Comparison of ENCODE assay signal across 7 cellular contexts in the genomic region with DNA sequence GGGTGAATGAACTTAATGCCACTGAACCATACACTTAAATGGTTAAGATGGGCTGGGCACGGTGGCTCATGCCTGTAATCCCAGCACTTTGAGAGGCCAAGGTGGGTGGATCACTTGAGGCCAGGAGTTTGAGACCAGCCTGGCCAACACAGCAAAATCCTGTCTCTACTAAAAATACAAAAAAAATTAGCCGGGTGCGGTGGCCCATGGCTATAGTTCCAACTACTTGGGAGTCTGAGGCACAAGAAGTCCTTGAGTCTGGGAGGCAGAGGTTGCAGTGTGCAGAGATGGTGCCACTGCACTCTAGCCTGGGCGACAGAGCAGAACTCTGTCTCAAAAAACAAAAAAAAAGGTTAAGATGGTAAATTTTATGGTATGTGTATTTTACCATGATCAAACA.
DNase-seq lines count a peak whose midpoint lies in the region; ATAC-seq and TF ChIP-seq lines count a peak whose summit lies in the region.
"Not testable (repeated sequence)": the region's sequence is repeated elsewhere in the genome, so short reads cannot be mapped to it uniquely, and the experiment has no call there.

No MANE protein-coding gene starts in this region.

- peaks cover 26% of the 10 kb centered on the region for H3F3A ChIP-seq in GM23248 (ENCODE audit: insufficient read depth)

- H3K4me2 ChIP-seq in GM23248 (ENCODE audit: unreplicated experiment), result peak overlapping the region; percentile 11
- H3K4me2 ChIP-seq in mesenchymal stem cell (ENCODE audit: low read length, poor library complexity, severe bottlenecking), result not testable (repeated sequence)

- not testable (repeated sequence) for H2AK5ac ChIP-seq in mesenchymal stem cell (ENCODE audit: low read length, severe bottlenecking)

- in situ Hi-C loops in GM23248 (cut with MboI), result not testable (repeated sequence)

- not testable (repeated sequence) for DNase-seq in GM23248; adipocyte (ENCODE audit: low read depth); colonic mucosa; left ventricle myocardium inferior; mesenchymal stem cell; sciatic nerve (ENCODE audit: low spot score)

- not testable (repeated sequence) for H2BK5ac ChIP-seq in mesenchymal stem cell (ENCODE audit: low read depth, low read length, poor library complexity, severe bottlenecking)

- not testable (repeated sequence) for H3K9me2 ChIP-seq in GM23248 (ENCODE audit: insufficient read depth)

- not testable (repeated sequence) for H2BK120ac ChIP-seq in mesenchymal stem cell (ENCODE audit: low read depth, low read length)

- not testable (repeated sequence) for H3K9ac ChIP-seq in GM23248
- H3K9ac ChIP-seq in adipocyte (ENCODE audit: low read length), result peak overlapping the region; percentile 19
- peak overlapping the region in 1 of 2 donors; percentile 73 for H3K9ac ChIP-seq in colonic mucosa (ENCODE audit: low read depth in 2 of 2, low read length in 2 of 2)
- H3K9ac ChIP-seq in mesenchymal stem cell (ENCODE audit: low read length), result peak overlapping the region; percentile 26

- H3K4me3 ChIP-seq in GM23248; adipocyte (ENCODE audit: low read length); colonic mucosa; left ventricle myocardium inferior; mesenchymal stem cell (ENCODE audit: insufficient read depth in 1 of 2, low read depth in 1 of 2, low read length in 2 of 2): not testable (repeated sequence)

- H3K18ac ChIP-seq in mesenchymal stem cell (ENCODE audit: low read depth in 1 of 2, low read length in 2 of 2), result not testable (repeated sequence)

- H4K20me1 ChIP-seq in GM23248 (ENCODE audit: insufficient read depth), result not testable (repeated sequence)

- intact Hi-C loops in colonic mucosa (cut with DNase I); left ventricle myocardium inferior (cut with micrococcal nuclease); sciatic nerve (cut with DNase I): not testable (repeated sequence)

- not testable (repeated sequence) for H2BK15ac ChIP-seq in mesenchymal stem cell (ENCODE audit: low read depth, poor library complexity, severe bottlenecking)

- peaks cover 34% of the 10 kb centered on the region for H3K79me2 ChIP-seq in GM23248 (ENCODE audit: insufficient read depth)

- H3K79me1 ChIP-seq in mesenchymal stem cell (replicated peaks; ENCODE audit: low read length, poor library complexity, severe bottlenecking), result not testable (repeated sequence)

- ATAC-seq in sciatic nerve, result peak; percentile 9

- H3K36me3 ChIP-seq in GM23248 (ENCODE audit: low read depth); adipocyte (ENCODE audit: control insufficient read depth, insufficient read depth, low read length, severe bottlenecking); colonic mucosa; left ventricle myocardium inferior; mesenchymal stem cell (ENCODE audit: control insufficient read depth in 1 of 2, insufficient read depth in 2 of 2, low read depth in 1 of 2, low read length in 2 of 2): not testable (repeated sequence)

- WGBS in GM23248 (ENCODE audit: low coverage in 1 of 2, low lambda C conversion rate in 2 of 2, missing lambda C conversion rate in 2 of 2), 2 experiments, result 42 to 46% methylated on average over 4 of the region's 4 CpGs
- WGBS in mesenchymal stem cell, result 100% methylated on average over 4 of the region's 4 CpGs

- H3K4me1 ChIP-seq in GM23248 (ENCODE audit: insufficient read depth), result peaks cover 34% of the 10 kb centered on the region
- H3K4me1 ChIP-seq in adipocyte (ENCODE audit: control insufficient read depth, insufficient read depth, low read length), result peaks cover 43% of the 10 kb centered on the region
- peaks cover 13% of the 10 kb centered on the region for H3K4me1 ChIP-seq in colonic mucosa
- H3K4me1 ChIP-seq in left ventricle myocardium inferior, result peaks cover 27% of the 10 kb centered on the region
- not testable (repeated sequence) for H3K4me1 ChIP-seq in mesenchymal stem cell (ENCODE audit: control insufficient read depth, insufficient read depth, low read depth, low read length)

- not testable (repeated sequence) for H3K4ac ChIP-seq in mesenchymal stem cell (ENCODE audit: low read depth in 1 of 2, low read length in 2 of 2)

- H3K27me3 ChIP-seq in GM23248 (replicated peaks; ENCODE audit: insufficient read depth); adipocyte (replicated peaks; ENCODE audit: control insufficient read depth, insufficient read depth, low read length); colonic mucosa; left ventricle myocardium inferior (ENCODE audit: low read depth): not testable (repeated sequence)
- peaks cover 0 to 15% of the 10 kb centered on the region in 2 experiments for H3K27me3 ChIP-seq in mesenchymal stem cell (ENCODE audit: control insufficient read depth in 1 of 2, insufficient read depth in 1 of 2, low read length in 2 of 2)

- H4K8ac ChIP-seq in mesenchymal stem cell (ENCODE audit: low read length), result not testable (repeated sequence)

- H2AFZ ChIP-seq in GM23248; mesenchymal stem cell (ENCODE audit: low read depth, low read length): not testable (repeated sequence)

- not testable (repeated sequence) for TF ChIP-seq CTCF in colonic mucosa (IDR thresholded peaks at IDR 0.05); left ventricle myocardium inferior (IDR thresholded peaks at IDR 0.05; ENCODE audit: borderline replicate concordance)

- H3K23ac ChIP-seq in mesenchymal stem cell (ENCODE audit: low read length in 2 of 2), result not testable (repeated sequence)

- not testable (repeated sequence) for H3K14ac ChIP-seq in mesenchymal stem cell (ENCODE audit: low read length in 2 of 2)

- H4K91ac ChIP-seq in mesenchymal stem cell (ENCODE audit: low read length), result not testable (repeated sequence)

- not testable (repeated sequence) for H2BK12ac ChIP-seq in mesenchymal stem cell (ENCODE audit: low read length in 2 of 2)

- not testable (repeated sequence) for H3K9me3 ChIP-seq in GM23248 (ENCODE audit: low read depth); adipocyte (ENCODE audit: control insufficient read depth, low read length); colonic mucosa; left ventricle myocardium inferior (replicated peaks); mesenchymal stem cell (ENCODE audit: control insufficient read depth, low read length)

- not testable (repeated sequence) for H3K27ac ChIP-seq in GM23248; mesenchymal stem cell (ENCODE audit: low read length, poor library complexity, severe bottlenecking)
- H3K27ac ChIP-seq in colonic mucosa, result peak overlapping the region; percentile 56
- peak overlapping the region; percentile 45 for H3K27ac ChIP-seq in left ventricle myocardium inferior (replicated peaks)
- H3K27ac ChIP-seq in temporal lobe (ENCODE audit: low read depth, low read length), result peak overlapping the region; percentile 81
